In the genomic region with DNA sequence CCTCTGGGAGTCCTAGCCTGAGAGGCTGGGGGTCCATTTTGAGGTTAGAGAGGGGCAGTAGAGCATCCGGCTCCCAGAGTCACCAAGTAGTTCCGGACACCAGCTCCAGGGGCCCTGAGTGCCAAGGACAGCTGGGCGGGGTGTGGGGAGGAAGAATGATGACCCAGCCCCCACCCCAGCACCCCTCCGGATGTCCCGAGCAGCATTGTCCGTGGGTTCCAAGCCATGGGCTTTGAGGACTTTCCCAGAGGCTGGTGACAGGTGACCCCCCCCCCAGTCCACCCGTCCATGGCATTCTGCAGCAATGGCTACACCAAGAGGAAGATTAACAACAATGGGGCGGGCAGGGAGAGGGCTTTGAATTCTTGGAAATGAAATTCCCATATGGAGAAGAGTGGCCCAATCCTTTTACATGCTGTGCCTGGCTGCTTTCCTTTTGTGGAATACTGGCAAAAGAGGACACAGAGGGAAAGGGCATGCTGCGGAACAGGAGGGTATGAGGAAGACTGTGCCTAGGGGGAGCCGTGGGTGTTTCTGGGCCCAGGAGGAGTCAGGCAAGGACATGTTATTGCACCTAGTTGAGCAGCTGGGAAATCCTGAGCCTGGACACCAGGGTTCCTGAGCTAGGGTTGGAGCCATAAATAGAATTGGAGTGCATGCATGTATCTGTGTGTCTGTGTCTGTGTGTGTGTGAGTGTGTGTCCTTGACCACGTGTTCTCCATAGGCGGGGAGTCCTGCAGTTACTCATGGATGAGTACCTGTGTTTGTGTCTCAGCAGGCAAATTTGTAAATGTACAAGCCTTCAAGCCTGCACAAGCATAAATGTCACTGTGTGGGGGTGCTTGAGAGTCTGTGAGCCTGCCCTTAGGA, we compare ENCODE assay signal across 1 cellular context.
TF ChIP-seq lines count a peak whose summit lies in the region.

No MANE protein-coding gene starts in this region.

TF ChIP-seq in WTC11, 78 proteins besides CTCF, POLR2A, EP300 and RAD21 (continued from another document):
- TF ChIP-seq NFATC4 (CRISPR knock-in tag; IDR thresholded peaks at IDR 0.05), result no peak
